Comparison of ENCODE assay signal across 22 cellular contexts in genomic region chr1:48200166-48200900, GRCh38. TPM values are rescaled to one million over a fixed set of nuclear protein-coding genes. Genes with fewer than 3 reads are reported as not detected.
A peak's percentile ranks its signal among the peaks of the same experiment; 100 is the strongest.
DNase-seq lines count a peak whose midpoint lies in the region; ATAC-seq, FAIRE-seq and TF ChIP-seq lines count a peak whose summit lies in the region.
"Had no signal": no experiment of that assay in that cellular context is flagged by ENCODE, and none has a peak within 500 bp of the region (broad histone marks: within the 10 kb centered on the region; RNA-seq: fewer than 3 reads in every experiment).

No MANE protein-coding gene starts in this region.

- H3K9me3 Mint-ChIP-seq in type B pancreatic cell = no peaks in the 10 kb centered on the region
- H3K9me3 Mint-ChIP-seq: CD4-positive, alpha-beta T cell had no signal

- no peak for TF ChIP-seq POLR2A in GM18505 (IDR thresholded peaks at IDR 0.05; ENCODE audit: borderline replicate concordance, extremely low read depth, insufficient read depth, insufficient read length)

- no peak overlapping the region for H3K27ac Mint-ChIP-seq in type B pancreatic cell
- H3K27ac Mint-ChIP-seq: B cell; CD4-positive, alpha-beta T cell had no signal

- no peak overlapping the region for H3K4me3 Mint-ChIP-seq in type B pancreatic cell
- H3K4me3 Mint-ChIP-seq: B cell; CD4-positive, alpha-beta T cell had no signal

- H3K36me3 ChIP-seq in Loucy (ENCODE audit: insufficient read depth, low read length) (no peaks in the 10 kb centered on the region), mammary epithelial cell (ENCODE audit: insufficient read depth, low read length) (no peaks in the 10 kb centered on the region), keratinocyte (ENCODE audit: control insufficient read depth in 2 of 2, extremely low read depth in 1 of 2, insufficient read depth in 2 of 2, low read length in 2 of 2) (no peaks in the 10 kb centered on the region)
- H3K36me3 ChIP-seq: MG63, Peyer's patch had no signal

- H3F3A ChIP-seq in Loucy (ENCODE audit: low read depth) = no peaks in the 10 kb centered on the region

- H2AFZ ChIP-seq in Loucy (ENCODE audit: low read length) = peak overlapping the region; percentile 33; the same call in 1 of the 2 replicates
- H2AFZ ChIP-seq in mammary epithelial cell (ENCODE audit: low read depth, low read length) = no peak overlapping the region
- no peak overlapping the region for H2AFZ ChIP-seq in keratinocyte (ENCODE audit: control insufficient read depth, low read length)

- no peaks in the 10 kb centered on the region for H3K9me2 ChIP-seq in Loucy (replicated peaks; ENCODE audit: low read depth, low read length)

- H3K9me3 ChIP-seq in Loucy (ENCODE audit: insufficient read depth, low read depth, low read length) (no peaks in the 10 kb centered on the region), mammary epithelial cell (replicated peaks; ENCODE audit: insufficient read depth, low read length) (no peaks in the 10 kb centered on the region), keratinocyte (ENCODE audit: control insufficient read depth, low read depth, low read length) (no peaks in the 10 kb centered on the region)
- H3K9me3 ChIP-seq: MG63, Peyer's patch had no signal

- H3K9ac ChIP-seq in Loucy (ENCODE audit: low read depth, low read length, poor library complexity, severe bottlenecking) = no peak overlapping the region
- no peak overlapping the region for H3K9ac ChIP-seq in mammary epithelial cell (ENCODE audit: insufficient read depth, low read length)
- no peak overlapping the region for H3K9ac ChIP-seq in keratinocyte (ENCODE audit: control insufficient read depth, extremely low read depth, insufficient read depth, low read length)

- H3K27me3 ChIP-seq in Loucy (ENCODE audit: insufficient read depth, low read length, poor library complexity, severe bottlenecking) = no peaks in the 10 kb centered on the region
- peaks cover 2% of the 10 kb centered on the region for H3K27me3 ChIP-seq in mammary epithelial cell (ENCODE audit: insufficient read depth, low read length)
- H3K27me3 ChIP-seq in keratinocyte (ENCODE audit: control insufficient read depth, extremely low read depth, insufficient read depth, low read length) = no peaks in the 10 kb centered on the region
- H3K27me3 ChIP-seq: MG63, Peyer's patch had no signal

- peaks cover 23% of the 10 kb centered on the region for H3K27me3 Mint-ChIP-seq in type B pancreatic cell

- DNase-seq in DMS79 (lab: John Stamatoyannopoulos, UW) = peak; percentile 36
- peak; percentile 55 for DNase-seq in mammary epithelial cell
- DNase-seq in keratinocyte (ENCODE audit: low read depth, low spot score) = no peak
- no peak for DNase-seq in type B pancreatic cell (ENCODE audit: extremely low spot score, unreplicated experiment)
- no peak for DNase-seq in MV-4-11 (lab: John Stamatoyannopoulos, UW)
- DNase-seq in stimulated activated CD4-positive, alpha-beta T cell treated with anti-CD3 and anti-CD28 coated beads, Interleukin-12 subunit alpha, Interleukin-12 subunit beta, amount 100 ng/mL, for 4 hours = no peak
- DNase-seq: ACHN; CD4-positive, alpha-beta T cell; DND-41; GF-D8; GOT3; KBM-7; MG63; NCI-H1105 treated with DMSO at 0.1 percent for 48 hours; NCI-H2029 treated with DMSO at 0.1 percent for 48 hours; NCI-H2227 treated with DMSO at 0.1 percent for 48 hours; NCI-H526 treated with DMSO at 0.1 percent for 48 hours; Peyer's patch; SHP77 treated with DMSO at 0.1 percent for 48 hours had no signal

- no peaks in the 10 kb centered on the region for H4K20me1 ChIP-seq in Loucy (ENCODE audit: insufficient read depth, low read length, poor library complexity, severe bottlenecking)
- no peaks in the 10 kb centered on the region for H4K20me1 ChIP-seq in mammary epithelial cell (ENCODE audit: insufficient read depth, low read length)
- H4K20me1 ChIP-seq in keratinocyte (ENCODE audit: control insufficient read depth, extremely low read depth, insufficient read depth, low read length) = no peaks in the 10 kb centered on the region

- H3K79me2 ChIP-seq in Loucy (ENCODE audit: insufficient read depth, low read length) = no peaks in the 10 kb centered on the region
- H3K79me2 ChIP-seq in mammary epithelial cell (ENCODE audit: insufficient read depth, low read length) = no peaks in the 10 kb centered on the region
- H3K79me2 ChIP-seq in keratinocyte (ENCODE audit: control insufficient read depth, insufficient read depth, low read length) = no peaks in the 10 kb centered on the region

- no TSS peak for BruUV-seq in mammary epithelial cell (replicated peaks; lab: Mats Ljungman, UMichigan)

- in situ Hi-C loops in mammary epithelial cell (cut with MboI; ENCODE audit: low sequenced_read_pairs in 2 of 2) = loop anchor here (5.0 to 25.0 kb wide), 3 partner anchors 93 to 466 kb away; no protein-coding TSS in a partner anchor

- H3K9me1 ChIP-seq in keratinocyte (ENCODE audit: control insufficient read depth, extremely low read depth, insufficient read depth, low read length) = no peaks in the 10 kb centered on the region

- FAIRE-seq in keratinocyte (lab: Jason Lieb, UNC) = peak; percentile 69

- no peak overlapping the region for H3K27ac ChIP-seq in mammary epithelial cell (ENCODE audit: insufficient read depth, low read depth, low read length)
- H3K27ac ChIP-seq in keratinocyte (ENCODE audit: control insufficient read depth, insufficient read depth, low read length) = no peak overlapping the region
- H3K27ac ChIP-seq: Peyer's patch had no signal

- H3K4me1 Mint-ChIP-seq in type B pancreatic cell (ENCODE audit: unreplicated experiment) = peaks cover 6% of the 10 kb centered on the region
- H3K4me1 Mint-ChIP-seq: B cell had no signal

- H3K4me2 ChIP-seq in Loucy (ENCODE audit: low read depth, low read length, poor library complexity, severe bottlenecking) = no peak overlapping the region
- no peak overlapping the region for H3K4me2 ChIP-seq in mammary epithelial cell (ENCODE audit: insufficient read depth, low read depth, low read length)
- peak overlapping the region; percentile 7 for H3K4me2 ChIP-seq in keratinocyte (ENCODE audit: control insufficient read depth, extremely low read depth, insufficient read depth, low read depth, low read length)

- dilution Hi-C loops in mammary epithelial cell (cut with HindIII; ENCODE audit: low sequenced_read_pairs) (no loop called here), keratinocyte (cut with MboI; ENCODE audit: extremely low pct_ligation_motif_present, low sequenced_read_pairs) (no loop called here)

- peaks cover 14% of the 10 kb centered on the region for H3K4me1 ChIP-seq in Loucy (ENCODE audit: insufficient read depth, low read length, poor library complexity, severe bottlenecking)
- peaks cover 15% of the 10 kb centered on the region for H3K4me1 ChIP-seq in mammary epithelial cell (ENCODE audit: insufficient read depth, low read length)
- H3K4me1 ChIP-seq in keratinocyte (ENCODE audit: control insufficient read depth, extremely low read depth, insufficient read depth, low read length) = peaks cover 34% of the 10 kb centered on the region
- H3K4me1 ChIP-seq: Peyer's patch had no signal

- WGBS in mammary epithelial cell (ENCODE audit: low coverage, missing lambda C conversion rate) = 45% methylated on average over 3 of the region's 3 CpGs

- H3K36me3 Mint-ChIP-seq in type B pancreatic cell = no peaks in the 10 kb centered on the region

- ATAC-seq in GM18505 (IDR thresholded peaks at IDR 0.05; ENCODE audit: unreplicated experiment) = no peak

- intact Hi-C loops in mammary epithelial cell (cut with micrococcal nuclease) = no loop called here

- H3K4me3 ChIP-seq in Loucy (ENCODE audit: low read length, poor library complexity, severe bottlenecking) = no peak overlapping the region
- no peak overlapping the region for H3K4me3 ChIP-seq in mammary epithelial cell (replicated peaks in 1 of 3; ENCODE audit: insufficient read depth in 1 of 3, low read depth in 2 of 3, low read length in 3 of 3)
- H3K4me3 ChIP-seq in keratinocyte (ENCODE audit: control insufficient read depth in 2 of 3, extremely low read depth in 1 of 3, insufficient read depth in 2 of 3, low read depth in 1 of 3, low read length in 3 of 3) = no peak overlapping the region
- H3K4me3 ChIP-seq: MG63, Peyer's patch had no signal

- TF ChIP-seq CTCF in Loucy (conservative IDR thresholded peaks at IDR 0.05; ENCODE audit: low read length) (no peak), mammary epithelial cell (conservative IDR thresholded peaks at IDR 0.05 in 1 of 2, IDR thresholded peaks at IDR 0.05 in 1 of 2; ENCODE audit: extremely low read depth in 1 of 2, insufficient read depth in 1 of 2, low read depth in 1 of 2, low read length in 2 of 2) (no peak), keratinocyte (optimal IDR thresholded peaks at IDR 0.05 in 1 of 3, IDR thresholded peaks at IDR 0.05 in 1 of 3, conservative IDR thresholded peaks at IDR 0.05 in 1 of 3; ENCODE audit: extremely low read depth in 1 of 3, insufficient read depth in 2 of 3, low read length in 3 of 3) (no peak), type B pancreatic cell (conservative IDR thresholded peaks at IDR 0.05) (no peak)

- CTCF ChIA-PET in mammary epithelial cell (lab: Charles Lee; ENCODE audit: low non-redundant PET) = no interaction called here

RNA-seq across cellular contexts. Expression of gene SLC5A9, which starts 22.2 kb away (rescaled TPM):
- not detected for total RNA-seq in mammary epithelial cell
- polyA plus RNA-seq in mammary epithelial cell = not detected
- not detected for polyA minus RNA-seq in mammary epithelial cell
- polyA plus RNA-seq in keratinocyte = 0.08 TPM in 1 of 3 replicates, not detected in the others
- polyA plus RNA-seq in keratinocyte (2011; ENCODE audit: low read depth) = 0.12 TPM
- polyA plus RNA-seq in keratinocyte (2011; cell fraction: cytosol; rRNA removed) = not detected in 2 replicates
- 0.07 and 0.08 TPM in 2 replicates for polyA plus RNA-seq in keratinocyte (2011; cell fraction: nucleus; rRNA removed)
- 0.27 TPM in 1 of 2 replicates, not detected in the other for polyA plus RNA-seq in keratinocyte (2012; ENCODE audit: low replicate concordance)
- polyA minus RNA-seq in keratinocyte = not detected in 3 replicates
- not detected for polyA minus RNA-seq in keratinocyte (2011; cell fraction: cytosol; rRNA and poly(A)+ RNA removed)
- polyA minus RNA-seq in keratinocyte (2011; cell fraction: nucleus; rRNA and poly(A)+ RNA removed) = not detected in 2 replicates
- 1.6 and 2.1 TPM in 2 replicates for total RNA-seq in type B pancreatic cell (ENCODE audit: low replicate concordance)
- total RNA-seq: B cell; CD4-positive, alpha-beta T cell had no signal

Comparison
In these comparisons a context has a peak if more than half of its experiments do, and no peak if none do; other contexts are left out.
1. DNase-seq: peak in DMS79 (single experiment) and mammary epithelial cell (single experiment); none in keratinocyte (single experiment), type B pancreatic cell (single experiment), MV-4-11 (single experiment) and stimulated activated CD4-positive, alpha-beta T cell treated with anti-CD3 and anti-CD28 coated beads, Interleukin-12 subunit alpha, Interleukin-12 subunit beta, amount 100 ng/mL, for 4 hours (single experiment).